16 cellular contexts compared by ENCODE assay signal in genomic region chr1:87787551-87787950, GRCh38.
DNase-seq lines count a peak whose midpoint lies in the region; ATAC-seq and TF ChIP-seq lines count a peak whose summit lies in the region.
"Had no signal": no experiment of that assay in that cellular context is flagged by ENCODE, and none has a peak within 500 bp of the region (broad histone marks: within the 10 kb centered on the region; RNA-seq: fewer than 3 reads in every experiment).

No MANE protein-coding gene starts in this region.

- 31 to 44% (median 36%) methylated on average over 3 of the region's 3 CpGs for WGBS in psoas muscle, 3 donors

- POLR2A ChIA-PET in AG04450 (lab: Yijun Ruan, JAX) = no interaction called here
- POLR2A ChIA-PET in activated CD4-positive, alpha-beta T cell treated with anti-CD3 and anti-CD28 coated beads, Interleukin-2, amount 10 ng/mL, durations not matched to agents 7 days and 5 days (lab: Charles Lee) = no interaction called here

- no peaks in the 10 kb centered on the region for H3K9me3 Mint-ChIP-seq in activated CD4-positive, alpha-beta T cell treated with anti-CD3 and anti-CD28 coated beads, Interleukin-2, amount 10 ng/mL, durations not matched to agents 7 days and 5 days

- H3K27me3 Mint-ChIP-seq in activated CD4-positive, alpha-beta T cell treated with anti-CD3 and anti-CD28 coated beads, Interleukin-2, amount 10 ng/mL, durations not matched to agents 7 days and 5 days = no peaks in the 10 kb centered on the region

- H3K4me3 ChIP-seq in AG04450 (ENCODE audit: low read depth, low read length) = no peak overlapping the region
- no peak overlapping the region for H3K4me3 ChIP-seq in HUES48 (ENCODE audit: low read depth, low read length)
- no peak overlapping the region for H3K4me3 ChIP-seq in astrocyte of the spinal cord (ENCODE audit: low read depth, low read length)
- no peak overlapping the region for H3K4me3 ChIP-seq in psoas muscle

- ATAC-seq in HG02852 (IDR thresholded peaks at IDR 0.05; ENCODE audit: unreplicated experiment) (no peak), psoas muscle (no peak)

- H3K9me3 ChIP-seq in AG04450 (ENCODE audit: control insufficient read depth, insufficient read depth, low read length) (no peaks in the 10 kb centered on the region), HUES48 (ENCODE audit: control insufficient read depth, insufficient read depth, low read length) (no peaks in the 10 kb centered on the region), psoas muscle (no peaks in the 10 kb centered on the region)
- H3K9me3 ChIP-seq: BE2C had no signal

- H3K27ac ChIP-seq in AG04450 (ENCODE audit: low read depth, low read length) = no peak overlapping the region
- peak overlapping the region; percentile 32 for H3K27ac ChIP-seq in HUES48 (ENCODE audit: low read depth, low read length)
- H3K27ac ChIP-seq in psoas muscle = no peak overlapping the region

- DNase-seq in AG04450 (ENCODE audit: low read depth, low spot score) (no peak), astrocyte of the spinal cord (ENCODE audit: low read depth, low spot score) (peak; percentile 50), kidney tubule cell (ENCODE audit: low spot score) (peak; percentile 84), T1000 (lab: John Stamatoyannopoulos, UW) (no peak), psoas muscle (no peak)
- DNase-seq in activated CD4-positive, alpha-beta T cell treated with anti-CD3 and anti-CD28 coated beads, Interleukin-2, amount 10 ng/mL, durations not matched to agents 7 days and 5 days = no peak
- DNase-seq: activated gamma-delta T cell; BE2C; DMS79 treated with DMSO at 0.1 percent for 48 hours; effector CD8-positive, alpha-beta T cell; foreskin melanocyte; NCI-H1092; NCI-H446; occipital lobe had no signal

- intact Hi-C loops in psoas muscle (cut with DNase I) = no loop called here

- H3K27me3 ChIP-seq in AG04450 (ENCODE audit: control insufficient read depth, insufficient read depth, low read length) (no peaks in the 10 kb centered on the region), HUES48 (ENCODE audit: control insufficient read depth, insufficient read depth, low read length) (no peaks in the 10 kb centered on the region), psoas muscle (ENCODE audit: insufficient read depth in 3 of 3, low read length in 2 of 3) (no peaks in the 10 kb centered on the region)
- H3K27me3 ChIP-seq: BE2C had no signal

- CTCF ChIA-PET in AG04450 (lab: Charles Lee) = no interaction called here
- CTCF ChIA-PET in activated CD4-positive, alpha-beta T cell treated with anti-CD3 and anti-CD28 coated beads, Interleukin-2, amount 10 ng/mL, durations not matched to agents 7 days and 5 days (lab: Charles Lee) = interaction anchor here (0.6 to 1.0 kb wide), 2 partner anchors 21 to 461 kb away, joined by 3 to 5 read pairs; no protein-coding TSS in a partner anchor

- no peak overlapping the region for H3K4me3 Mint-ChIP-seq in activated CD4-positive, alpha-beta T cell treated with anti-CD3 and anti-CD28 coated beads, Interleukin-2, amount 10 ng/mL, durations not matched to agents 7 days and 5 days

- no peak overlapping the region for H3K9ac ChIP-seq in HUES48 (ENCODE audit: low read depth, low read length)

- no peak overlapping the region for H3K27ac Mint-ChIP-seq in activated CD4-positive, alpha-beta T cell treated with anti-CD3 and anti-CD28 coated beads, Interleukin-2, amount 10 ng/mL, durations not matched to agents 7 days and 5 days

- 0 out of 2 replicates have a peak, but pooled peaks cover 7% of the 10 kb centered on the region for H3K4me1 ChIP-seq in HUES48 (ENCODE audit: control insufficient read depth, insufficient read depth, low read length)
- no peaks in the 10 kb centered on the region for H3K4me1 ChIP-seq in psoas muscle
- H3K4me1 ChIP-seq: BE2C had no signal

- no peaks in the 10 kb centered on the region for H3K36me3 Mint-ChIP-seq in activated CD4-positive, alpha-beta T cell treated with anti-CD3 and anti-CD28 coated beads, Interleukin-2, amount 10 ng/mL, durations not matched to agents 7 days and 5 days (ENCODE audit: low read depth)

- in situ Hi-C loops in astrocyte of the spinal cord (cut with HindIII; ENCODE audit: low sequenced_read_pairs) = no loop called here

- TF ChIP-seq CTCF in AG04450 (IDR thresholded peaks at IDR 0.05; ENCODE audit: low read depth, low read length) = peak; percentile 35
- peak; percentile 6 for TF ChIP-seq CTCF in astrocyte of the spinal cord (IDR thresholded peaks at IDR 0.05; ENCODE audit: low read depth, low read length)
- TF ChIP-seq CTCF in psoas muscle (IDR thresholded peaks at IDR 0.05) = no peak

- H3K36me3 ChIP-seq in HUES48 (ENCODE audit: control insufficient read depth, insufficient read depth, low read length) = no peaks in the 10 kb centered on the region
- no peaks in the 10 kb centered on the region for H3K36me3 ChIP-seq in psoas muscle (ENCODE audit: insufficient read depth in 1 of 2, low read depth in 1 of 2)
- H3K36me3 ChIP-seq: BE2C had no signal

- no peaks in the 10 kb centered on the region for H3K4me1 Mint-ChIP-seq in activated CD4-positive, alpha-beta T cell treated with anti-CD3 and anti-CD28 coated beads, Interleukin-2, amount 10 ng/mL, durations not matched to agents 7 days and 5 days

Comparison
In these comparisons a context has a peak if more than half of its experiments do, and no peak if none do; other contexts are left out.
1. DNase-seq: peak in astrocyte of the spinal cord (single experiment) and kidney tubule cell (single experiment); none in AG04450 (single experiment), activated CD4-positive, alpha-beta T cell treated with anti-CD3 and anti-CD28 coated beads, Interleukin-2, amount 10 ng/mL, durations not matched to agents 7 days and 5 days (single experiment), T1000 (single experiment) and psoas muscle (0 of 2).